15 cellular contexts compared by ENCODE assay signal in genomic region chr1:166133857-166134256, GRCh38.
"Had no signal": no experiment of that assay in that cellular context is flagged by ENCODE, and none has a peak within 500 bp of the region (broad histone marks: within the 10 kb centered on the region; RNA-seq: fewer than 3 reads in every experiment).

No MANE protein-coding gene starts in this region.

- H3K9me3 ChIP-seq: neutrophil, thoracic aorta, upper lobe of right lung had no signal

- H3K4me1 ChIP-seq: foreskin keratinocyte, upper lobe of right lung had no signal

- H3K27me3 ChIP-seq: foreskin keratinocyte, neutrophil, upper lobe of right lung had no signal

- DNase-seq: activated CD4-positive, alpha-beta T cell treated with anti-CD3 and anti-CD28 coated beads, Interleukin-2, amount 10 ng/mL, durations not matched to agents 7 days and 5 days; activated CD8-positive, alpha-beta memory T cell treated with anti-CD3 and anti-CD28 coated beads, Interleukin-2, amount 50 U/mL, for 48 hours; activated naive CD4-positive, alpha-beta T cell; activated naive CD8-positive, alpha-beta T cell treated with anti-CD3 and anti-CD28 coated beads, Interleukin-2, amount 10 ng/mL, durations not matched to agents 7 days and 5 days; cerebellar nuclear complex; effector memory CD8-positive, alpha-beta T cell; foreskin keratinocyte; mesenchymal stem cell; natural killer cell; stimulated activated CD4-positive, alpha-beta T cell treated with anti-CD3 and anti-CD28 coated beads, Interleukin-12 subunit alpha, Interleukin-12 subunit beta, amount 100 ng/mL, for 4 hours; stimulated activated CD4-positive, alpha-beta T cell treated with anti-CD3 and anti-CD28 coated beads, Interleukin-2, amount 100 ng/mL, for 24 hours; upper lobe of right lung had no signal

- H3K4me3 ChIP-seq: thoracic aorta, upper lobe of right lung had no signal

- ATAC-seq: effector memory CD8-positive, alpha-beta T cell; foreskin keratinocyte; natural killer cell; upper lobe of right lung; WTC11 had no signal

- H3K36me3 ChIP-seq: neutrophil, thoracic aorta, upper lobe of right lung had no signal
